8 cellular contexts compared by ENCODE assay signal in the genomic region with DNA sequence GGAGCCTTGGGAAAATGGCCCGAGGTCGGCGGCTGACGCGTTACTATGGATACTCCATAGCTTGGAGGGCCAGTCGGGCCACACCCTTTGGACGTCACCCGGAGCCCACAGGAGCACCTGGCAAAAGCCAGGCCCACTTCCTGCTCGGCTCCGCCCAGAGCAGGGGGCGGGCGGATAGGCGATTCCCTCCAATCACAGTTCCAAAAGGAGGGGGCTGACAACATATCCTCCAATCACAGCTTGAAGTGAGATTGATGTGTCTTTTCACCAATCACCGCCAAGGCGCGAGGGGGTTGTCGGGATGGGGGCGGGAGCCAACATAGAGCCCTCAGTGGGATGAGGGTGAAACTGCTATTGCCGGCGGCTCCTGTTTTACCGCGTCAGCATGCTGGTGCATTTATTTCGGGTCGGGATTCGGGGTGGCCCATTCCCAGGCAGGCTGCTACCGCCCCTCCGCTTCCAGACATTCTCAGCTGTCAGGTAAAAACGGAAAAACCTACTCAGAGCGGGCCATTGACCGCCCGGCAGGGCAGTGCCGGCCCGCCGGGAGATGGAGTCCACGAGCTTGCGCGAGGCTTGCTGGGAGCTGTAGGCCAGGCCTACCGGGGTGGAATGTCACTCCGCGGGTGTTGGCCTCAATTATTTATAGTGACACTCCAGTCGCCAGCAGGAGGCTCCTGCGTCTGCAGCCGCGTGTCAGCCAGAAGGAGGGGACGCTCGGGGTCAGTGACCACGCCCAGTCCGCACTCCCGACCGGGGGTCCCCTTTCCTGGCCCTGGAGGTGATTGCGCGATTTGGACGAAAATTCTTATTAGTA. TPM values are rescaled to one million over a fixed set of nuclear protein-coding genes. Genes with fewer than 3 reads are reported as not detected.
A peak's percentile ranks its signal among the peaks of the same experiment; 100 is the strongest.
DNase-seq lines count a peak whose midpoint lies in the region; ATAC-seq, FAIRE-seq and TF ChIP-seq lines count a peak whose summit lies in the region.

A gene (plus strand): TSS at position 320 of the 817 bp plus-strand sequence. CDS start 66 bp downstream, at position 386.

- no peak within 1 kb of the TSS for H3K27ac ChIP-seq in OCI-LY3 (ENCODE audit: low read length)

- H3K4me3 Mint-ChIP-seq in mesothelial cell of epicardium, result peak within 1 kb of the TSS; percentile 91

- H3K79me2 ChIP-seq in OCI-LY3 (ENCODE audit: low read length), result peaks cover 11% of the 10 kb centered on the region

- peak; percentile 23; the same call in 1 of the 2 replicates for TF ChIP-seq CTCF in OCI-LY3 (IDR thresholded peaks at IDR 0.05; ENCODE audit: low read depth, low read length)
- no peak for TF ChIP-seq CTCF in mesothelial cell of epicardium (IDR thresholded peaks at IDR 0.05; ENCODE audit: unreplicated experiment)

- no peaks in the 10 kb centered on the region for H3K9me3 Mint-ChIP-seq in mesothelial cell of epicardium

- peaks cover 32% of the 10 kb centered on the region for H3K4me1 Mint-ChIP-seq in mesothelial cell of epicardium

- H3K9me3 ChIP-seq in OCI-LY3 (ENCODE audit: insufficient read depth, low read length), result no peaks in the 10 kb centered on the region

- no peaks in the 10 kb centered on the region for H3K27me3 Mint-ChIP-seq in mesothelial cell of epicardium (ENCODE audit: low read depth)

- peak within 1 kb of the TSS; percentile 97 for H3K27ac Mint-ChIP-seq in mesothelial cell of epicardium

- FAIRE-seq in endometrium (lab: Jason Lieb, UNC), result peak; percentile 95

- H3K36me3 ChIP-seq in OCI-LY3 (replicated peaks; ENCODE audit: low read depth, low read length), result no peaks in the 10 kb centered on the region

- H3K4me2 ChIP-seq in OCI-LY3 (ENCODE audit: low read length), result peak within 1 kb of the TSS; percentile 83

- H3K27me3 ChIP-seq in OCI-LY3 (ENCODE audit: low read depth, low read length), result no peaks in the 10 kb centered on the region

- peak; percentile 96 for DNase-seq in DMS114 treated with DMSO at 0.1 percent for 48 hours (lab: John Stamatoyannopoulos, UW; ENCODE audit: unreplicated experiment)
- peak; percentile 100 for DNase-seq in HuH-7.5 (ENCODE audit: low spot score)
- DNase-seq in activated CD8-positive, alpha-beta memory T cell treated with anti-CD3 and anti-CD28 coated beads, Interleukin-2, amount 50 U/mL, for 48 hours, result peak; percentile 96
- peak; percentile 96 to 98 for DNase-seq in mesothelial cell of epicardium (ENCODE audit: low spot score in 2 of 2, unreplicated experiment in 2 of 2)
- peak; percentile 93 to 97 for DNase-seq in stimulated activated CD8-positive, alpha-beta memory T cell treated with anti-CD3 and anti-CD28 coated beads, Interleukin-15, amount 100 ng/mL, for 48 hours (ENCODE audit: low read depth in 2 of 2)

- ATAC-seq in GM21526 (IDR thresholded peaks at IDR 0.05; ENCODE audit: low FRiP score, unreplicated experiment), result peak; percentile 97

- H3K4me3 ChIP-seq in OCI-LY3 (ENCODE audit: low read length), result peak within 1 kb of the TSS; percentile 91

- H4K20me1 ChIP-seq in OCI-LY3 (ENCODE audit: insufficient read depth, low read length), result no peaks in the 10 kb centered on the region

- peak within 1 kb of the TSS; percentile 73 for H2AFZ ChIP-seq in OCI-LY3 (ENCODE audit: low read depth, low read length)

- peaks cover 2% of the 10 kb centered on the region for H3K36me3 Mint-ChIP-seq in mesothelial cell of epicardium

- H3K9ac ChIP-seq in OCI-LY3 (ENCODE audit: low read length), result peak within 1 kb of the TSS; percentile 74

- peaks cover 10% of the 10 kb centered on the region for H3K4me1 ChIP-seq in OCI-LY3 (ENCODE audit: low read length)

RNA-seq across cellular contexts. Expression of the gene that starts here (rescaled TPM):
- 39.8 to 48.0 TPM (median 40.7 TPM) in 3 replicates for total RNA-seq in mesothelial cell of epicardium
